8 cellular contexts compared by ENCODE assay signal in the genomic region with DNA sequence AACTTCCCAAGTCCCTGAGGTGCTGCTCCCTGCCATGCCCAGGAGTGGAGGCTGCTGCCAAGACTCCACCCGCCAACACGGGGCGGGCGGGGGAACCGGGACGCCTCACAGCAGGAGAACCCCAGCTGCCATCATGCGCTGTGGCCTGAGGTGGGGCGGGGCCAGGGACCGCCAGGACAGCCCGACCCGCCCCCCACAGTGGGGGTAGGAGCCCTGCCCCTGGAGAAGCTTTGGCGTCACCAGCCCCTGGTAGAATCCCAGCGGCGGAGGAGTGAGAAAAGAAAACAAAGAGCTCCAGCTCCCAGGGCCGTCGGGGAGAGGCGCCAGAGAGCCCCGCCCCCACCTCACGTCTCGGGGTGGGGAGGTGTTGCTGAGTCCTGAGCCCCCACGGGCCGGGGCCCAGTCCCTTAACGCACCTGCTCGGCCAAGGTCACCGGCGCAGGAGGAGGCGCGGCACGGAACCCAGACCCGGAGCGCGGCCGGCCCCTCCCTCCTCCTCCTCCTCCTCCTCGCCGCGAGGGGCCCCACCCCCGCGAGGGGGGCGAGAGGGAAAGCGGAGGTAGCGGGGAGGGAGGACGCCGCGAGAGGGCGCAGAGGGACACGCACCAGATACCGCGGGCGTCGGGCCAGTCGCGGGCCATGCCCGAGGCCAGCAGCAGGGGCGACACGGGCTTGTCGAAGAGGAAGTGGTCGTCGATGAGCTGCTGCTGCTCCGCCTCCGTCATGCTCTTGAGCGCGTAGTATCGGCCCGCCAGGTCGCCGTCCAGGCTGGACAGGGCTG. TPM values are rescaled to one million over a fixed set of nuclear protein-coding genes. Genes with fewer than 3 reads are reported as not detected.
DNase-seq lines count a peak whose midpoint lies in the region; ATAC-seq and TF ChIP-seq lines count a peak whose summit lies in the region.

No MANE protein-coding gene starts in this region.

- H3K27ac ChIP-seq in gastroesophageal sphincter (peak overlapping the region; percentile 97 to 99 (median 98)), neutrophil (peak overlapping the region; percentile 36), tibial artery (peak overlapping the region; percentile 84 to 90)

- TF ChIP-seq CTCF in gastroesophageal sphincter (IDR thresholded peaks at IDR 0.05) (peak in 3 of 4 experiments; percentile 65 to 83 (median 78)), neutrophil (IDR thresholded peaks at IDR 0.05) (peak; percentile 71), tibial artery (IDR thresholded peaks at IDR 0.05) (peak; percentile 59 to 61)

- peaks cover 0 to 14% of the 10 kb centered on the region in 2 donors for H3K36me3 ChIP-seq in gastroesophageal sphincter
- H3K36me3 ChIP-seq in neutrophil = no peaks in the 10 kb centered on the region
- peaks cover 4 to 7% (median 5%) of the 10 kb centered on the region in 3 donors for H3K36me3 ChIP-seq in tibial artery

- peak in 1 of 2 donors; percentile 42 for TF ChIP-seq POLR2A in gastroesophageal sphincter (IDR thresholded peaks at IDR 0.05)

- peak; percentile 74 for DNase-seq in EH (ENCODE audit: low read depth)
- peak; percentile 83 for DNase-seq in HuH-7.5 (ENCODE audit: low spot score)
- peak; percentile 83 for DNase-seq in RPMI8226
- peak; percentile 42 for DNase-seq in activated gamma-delta T cell treated with anti-CD3 and anti-CD28 coated beads, Interleukin-2, amount 50 U/mL, for 16 hours (ENCODE audit: low read depth)
- peak; percentile 77 to 94 for DNase-seq in tibial artery
- DNase-seq in NK-92 treated with Interleukin-12 subunit alpha and Interleukin-12 subunit beta, amount 100 ng/mL, for 24 hours (lab: John Stamatoyannopoulos, UW) = no peak

- ATAC-seq in gastroesophageal sphincter = peak; percentile 60

- TF ChIP-seq EP300 in gastroesophageal sphincter (IDR thresholded peaks at IDR 0.05) = no peak

- H3K4me3 ChIP-seq in gastroesophageal sphincter (peak overlapping the region; percentile 84 to 93), neutrophil (ENCODE audit: low read depth in 1 of 2, low read length in 1 of 2) (peak overlapping the region; percentile 64 to 88), tibial artery (peak overlapping the region; percentile 65 to 85)

- H3K4me1 ChIP-seq in gastroesophageal sphincter (peaks cover 0 to 73% (median 37%) of the 10 kb centered on the region in 3 donors), neutrophil (ENCODE audit: control insufficient read depth in 1 of 2, insufficient read depth in 1 of 2, low read depth in 1 of 2, low read length in 1 of 2) (peaks cover 22 to 36% of the 10 kb centered on the region in 2 experiments), tibial artery (peaks cover 0 to 57% (median 47%) of the 10 kb centered on the region in 4 donors)

- 0% methylated on average over 7 to 10 of the region's 66 CpGs for WGBS in gastroesophageal sphincter (ENCODE audit: low coverage in 1 of 2), 2 donors

- H3K27me3 ChIP-seq in gastroesophageal sphincter (no peaks in the 10 kb centered on the region), neutrophil (peaks cover 76% of the 10 kb centered on the region), tibial artery (no peaks in the 10 kb centered on the region)

- intact Hi-C loops in tibial artery (cut with DNase I; ENCODE audit: low total_unique reads) = loop anchor here (2.0 kb wide), 1 partner anchor 20 kb away; no protein-coding TSS in a partner anchor

- no peaks in the 10 kb centered on the region for H3K9me3 ChIP-seq in gastroesophageal sphincter
- no peaks in the 10 kb centered on the region for H3K9me3 ChIP-seq in neutrophil
- no peaks in the 10 kb centered on the region for H3K9me3 ChIP-seq in tibial artery

RNA-seq across cellular contexts. Expression of a gene that starts 1.8 kb away (rescaled TPM):
- 1,000 to 10,000 TPM in 2 of 4 donors, 100 to 1,000 TPM in 2; 453 to 1,624 (median 922) TPM for total RNA-seq in gastroesophageal sphincter

RNA-seq across cellular contexts. Expression of a gene that starts 8.1 kb away (rescaled TPM):
- total RNA-seq in gastroesophageal sphincter = 10 to 100 TPM; 22.5 to 45.2 (median 30.9) TPM

RNA-seq across cellular contexts. Expression of a gene that starts 41.6 kb away (rescaled TPM):
- 10 to 100 TPM; 31.1 to 41.3 (median 38.5) TPM for total RNA-seq in gastroesophageal sphincter

RNA-seq across cellular contexts. Expression of a gene that starts 41.9 kb away (rescaled TPM):
- 10 to 100 TPM; 25.8 to 41.4 (median 28.4) TPM for total RNA-seq in gastroesophageal sphincter

Comparison
In these comparisons a context has a peak if more than half of its experiments do, and no peak if none do; other contexts are left out.
1. H3K27ac ChIP-seq: peak in every context shown above with its lines; median percentile 98 in gastroesophageal sphincter; 87 in tibial artery; 36 in neutrophil.